Comparison of ENCODE assay signal across 28 cellular contexts in the genomic region with DNA sequence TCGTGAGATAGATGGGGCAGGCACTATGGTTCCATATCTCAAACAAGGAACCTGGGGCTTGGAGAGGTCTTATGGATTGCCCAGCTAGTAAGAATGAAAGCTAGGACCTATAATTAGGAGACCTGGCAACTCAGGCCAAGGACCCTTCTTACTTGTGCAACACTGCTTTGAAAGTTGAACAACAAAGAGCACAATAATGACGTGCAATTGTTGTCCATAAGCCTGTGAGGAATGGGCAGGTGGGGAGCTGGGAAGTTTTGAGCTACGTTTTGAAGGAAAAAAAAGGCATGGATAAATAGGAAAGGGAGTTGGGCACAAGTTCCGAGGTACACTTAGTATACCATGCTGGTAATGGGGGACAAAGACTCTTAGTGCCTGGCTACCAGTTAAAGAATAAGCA.
"Had no signal": no experiment of that assay in that cellular context is flagged by ENCODE, and none has a peak within 500 bp of the region (broad histone marks: within the 10 kb centered on the region; RNA-seq: fewer than 3 reads in every experiment).

No MANE protein-coding gene starts in this region.

- H3K9ac ChIP-seq: neural progenitor cell, parathyroid adenoma had no signal

- H3K27ac ChIP-seq: adrenal gland, body of pancreas, esophagus muscularis mucosa, foreskin keratinocyte, heart left ventricle, neural progenitor cell, parathyroid adenoma, psoas muscle, stomach, thyroid gland, upper lobe of left lung, vagina had no signal

- H3K4me3 ChIP-seq: adrenal gland, body of pancreas, esophagus muscularis mucosa, heart left ventricle, neural progenitor cell, psoas muscle, stomach, thyroid gland, upper lobe of left lung, vagina had no signal

- DNase-seq: activated CD4-positive, alpha-beta T cell treated with anti-CD3 and anti-CD28 coated beads, Interleukin-2, amount 50 U/mL, for 4 hours; activated CD4-positive, CD25-positive, alpha-beta regulatory T cell; activated CD8-positive, alpha-beta memory T cell treated with anti-CD3 and anti-CD28 coated beads, Interleukin-2, amount 50 U/mL, for 48 hours; activated effector memory CD4-positive, alpha-beta T cell treated with anti-CD3 and anti-CD28 coated beads, Interleukin-2, amount 50 U/mL, for 16 hours; activated T-cell treated with anti-CD3 and anti-CD28 coated beads, Interleukin-2, amount 50 U/mL, for 4 hours; adrenal gland; aorta; body of pancreas; dermis blood vessel endothelial cell; effector CD4-positive, alpha-beta T cell; foreskin keratinocyte; heart left ventricle; hypothalamus; immature natural killer cell; naive B cell; occipital lobe; psoas muscle; stimulated activated CD4-positive, alpha-beta T cell treated with anti-CD3 and anti-CD28 coated beads, Interleukin-15, amount 100 ng/mL, for 24 hours; stimulated activated CD4-positive, alpha-beta T cell treated with anti-CD3 and anti-CD28 coated beads, Interleukin-2, amount 100 ng/mL, for 24 hours; stimulated activated naive B cell treated with anti-CD40 and anti-IgM and Interleukin-4, amounts not matched to agents 10 μg/mL and 1 μg/mL and 100 μg/mL, for 72 hours; stomach; thyroid gland had no signal

- H3K4me2 ChIP-seq: neural progenitor cell had no signal

- H3K27me3 ChIP-seq: adrenal gland, body of pancreas, esophagus muscularis mucosa, foreskin keratinocyte, heart left ventricle, neural progenitor cell, stomach, thyroid gland, upper lobe of left lung, vagina had no signal

- H3K27ac Mint-ChIP-seq: mesothelial cell of epicardium; naive B cell; neural progenitor cell; stimulated activated naive B cell treated with anti-CD40 and anti-IgM and Interleukin-4, amounts not matched to agents 10 μg/mL and 1 μg/mL and 100 μg/mL, for 72 hours had no signal

- H3K4me1 Mint-ChIP-seq: mesothelial cell of epicardium, neural progenitor cell had no signal

- H3K36me3 Mint-ChIP-seq: mesothelial cell of epicardium, neural progenitor cell had no signal

- H3K36me3 ChIP-seq: adrenal gland, esophagus muscularis mucosa, heart left ventricle, neural progenitor cell, stomach, thyroid gland, upper lobe of left lung, vagina had no signal

- H3K9me3 ChIP-seq: adrenal gland, body of pancreas, esophagus muscularis mucosa, psoas muscle, thyroid gland, upper lobe of left lung, vagina had no signal

- ATAC-seq: body of pancreas, foreskin keratinocyte, heart left ventricle, psoas muscle had no signal

- H3K4me3 Mint-ChIP-seq: activated T-cell treated with anti-CD3 and anti-CD28 coated beads, Interleukin-2, amount 50 U/mL, for 4 hours; immature natural killer cell; mesothelial cell of epicardium; naive B cell; neural progenitor cell; stimulated activated naive B cell treated with anti-CD40 and anti-IgM and Interleukin-4, amounts not matched to agents 10 μg/mL and 1 μg/mL and 100 μg/mL, for 72 hours had no signal

- H3K4me1 ChIP-seq: adrenal gland, body of pancreas, esophagus muscularis mucosa, foreskin keratinocyte, heart left ventricle, parathyroid adenoma, psoas muscle, stomach, thyroid gland, upper lobe of left lung, vagina had no signal
